In genomic region chr2:238321467-238321866, GRCh38 we compare ENCODE assay signal across 8 cellular contexts. TPM values are rescaled to one million over a fixed set of nuclear protein-coding genes. Genes with fewer than 3 reads are reported as not detected.
DNase-seq lines count a peak whose midpoint lies in the region; ATAC-seq and TF ChIP-seq lines count a peak whose summit lies in the region.

No MANE protein-coding gene starts in this region.

- TF ChIP-seq POLR2A in breast epithelium (IDR thresholded peaks at IDR 0.05) (no peak), transverse colon (IDR thresholded peaks at IDR 0.05) (no peak)

- H3K4me1 ChIP-seq in A673 (ENCODE audit: insufficient read depth, low read length, poor library complexity, severe bottlenecking) (peaks cover 5% of the 10 kb centered on the region), HUES48 (ENCODE audit: control insufficient read depth, insufficient read depth, low read length) (peaks cover 4% of the 10 kb centered on the region; the same call in 1 of the 2 replicates), breast epithelium (peaks cover 6 to 10% of the 10 kb centered on the region in 2 donors), muscle layer of colon (ENCODE audit: insufficient read depth, low read length) (peaks cover 13% of the 10 kb centered on the region), transverse colon (peaks cover 0 to 19% (median 17%) of the 10 kb centered on the region in 4 donors)

- CTCF ChIA-PET in A673 (lab: Charles Lee): no interaction called here

- no peaks in the 10 kb centered on the region for H3K9me3 ChIP-seq in A673 (ENCODE audit: low read depth, low read length, poor library complexity, severe bottlenecking)
- no peaks in the 10 kb centered on the region for H3K9me3 ChIP-seq in HUES48 (ENCODE audit: control insufficient read depth, insufficient read depth, low read length)
- H3K9me3 ChIP-seq in breast epithelium: no peaks in the 10 kb centered on the region
- H3K9me3 ChIP-seq in muscle layer of colon (ENCODE audit: low read length): no peaks in the 10 kb centered on the region
- no peaks in the 10 kb centered on the region for H3K9me3 ChIP-seq in transverse colon

- POLR2A ChIA-PET in A673 (lab: Charles Lee; ENCODE audit: low non-redundant PET): no interaction called here

- intact Hi-C loops in A673 (cut with micrococcal nuclease; ENCODE audit: unreplicated experiment): no loop called here
- intact Hi-C loops in breast epithelium (cut with DNase I; ENCODE audit: low total_unique reads): loop anchor here (5.0 kb wide), 1 partner anchor 59 kb away; no protein-coding TSS in a partner anchor
- intact Hi-C loops in transverse colon (cut with DNase I; ENCODE audit: low total_unique reads): no loop called here

- H3K9ac ChIP-seq in HUES48 (ENCODE audit: low read depth, low read length): no peak overlapping the region
- H3K9ac ChIP-seq in muscle layer of colon (ENCODE audit: low read length): peak overlapping the region; percentile 57

- no peak for ATAC-seq in GM21723 (IDR thresholded peaks at IDR 0.05; ENCODE audit: unreplicated experiment)

- WGBS in transverse colon (ENCODE audit: low coverage in 1 of 2), 2 donors: 81% methylated on average over 9 of the region's 9 CpGs; no CpG with 5 or more reads in 1 of the 2 donors

- DNase-seq in A673 (ENCODE audit: low spot score): no peak
- no peak for DNase-seq in breast epithelium (ENCODE audit: low spot score in 2 of 2)
- DNase-seq in NCI-H1417 treated with DMSO at 0.1 percent for 48 hours (lab: John Stamatoyannopoulos, UW): no peak
- no peak for DNase-seq in effector CD8-positive, alpha-beta T cell (lab: John Stamatoyannopoulos, UW)
- DNase-seq in transverse colon: no peak

- no TSS peak for BruUV-seq in A673 (replicated peaks; lab: Mats Ljungman, UMichigan)

- TF ChIP-seq EP300 in transverse colon (IDR thresholded peaks at IDR 0.05; ENCODE audit: low read depth): no peak

- TF ChIP-seq CTCF in A673 (conservative IDR thresholded peaks at IDR 0.05; ENCODE audit: low read depth, low read length): no peak
- TF ChIP-seq CTCF in breast epithelium (IDR thresholded peaks at IDR 0.05): no peak
- no peak for TF ChIP-seq CTCF in transverse colon (IDR thresholded peaks at IDR 0.05)

- H3K4me3 ChIP-seq in A673 (ENCODE audit: low read depth, low read length, poor library complexity, severe bottlenecking): peak overlapping the region; percentile 76
- peak overlapping the region; percentile 85 for H3K4me3 ChIP-seq in HUES48 (ENCODE audit: low read depth, low read length)
- H3K4me3 ChIP-seq in breast epithelium: peak overlapping the region; percentile 74 to 89 (median 82)
- peak overlapping the region; percentile 61 to 78 for H3K4me3 ChIP-seq in muscle layer of colon (ENCODE audit: low read depth in 1 of 2, low read length in 2 of 2)
- peak overlapping the region in 2 of 4 donors; percentile 81 to 96 for H3K4me3 ChIP-seq in transverse colon

- in situ Hi-C loops in transverse colon (cut with MboI; ENCODE audit: low pct_ligation_motif_present in 1 of 4, low pct_unique_long_range_greater_than_20kb in 1 of 4, low sequenced_read_pairs in 3 of 4): no loop called here

- H3K27ac ChIP-seq in A673 (ENCODE audit: low read depth, low read length, poor library complexity, severe bottlenecking) (no peak overlapping the region), HUES48 (ENCODE audit: low read depth, low read length) (no peak overlapping the region), breast epithelium (peak overlapping the region; percentile 78 to 87), muscle layer of colon (ENCODE audit: low read depth, low read length) (peak overlapping the region; percentile 44), transverse colon (no peak overlapping the region)

- H3K36me3 ChIP-seq in A673 (ENCODE audit: insufficient read depth, low read length, poor library complexity, severe bottlenecking): no peaks in the 10 kb centered on the region
- peaks cover 17% of the 10 kb centered on the region; the same call in 1 of the 2 replicates for H3K36me3 ChIP-seq in HUES48 (ENCODE audit: control insufficient read depth, insufficient read depth, low read length)
- no peaks in the 10 kb centered on the region for H3K36me3 ChIP-seq in breast epithelium
- H3K36me3 ChIP-seq in muscle layer of colon (ENCODE audit: insufficient read depth, low read length): no peaks in the 10 kb centered on the region
- H3K36me3 ChIP-seq in transverse colon: no peaks in the 10 kb centered on the region

- H3K27me3 ChIP-seq in A673 (replicated peaks; ENCODE audit: insufficient read depth, low read depth, low read length, poor library complexity): no peaks in the 10 kb centered on the region
- peaks cover 8% of the 10 kb centered on the region for H3K27me3 ChIP-seq in HUES48 (ENCODE audit: control insufficient read depth, insufficient read depth, low read length)
- H3K27me3 ChIP-seq in breast epithelium: no peaks in the 10 kb centered on the region
- H3K27me3 ChIP-seq in muscle layer of colon (ENCODE audit: control insufficient read depth in 1 of 2, insufficient read depth in 2 of 2, low read length in 2 of 2): no peaks in the 10 kb centered on the region
- no peaks in the 10 kb centered on the region for H3K27me3 ChIP-seq in transverse colon

RNA-seq across cellular contexts. Expression of gene TRAF3IP1, which starts 1.1 kb away (rescaled TPM):
- 23.0 and 24.5 TPM in 2 replicates for total RNA-seq in A673 (2021)
- 10 to 100 TPM; 12.1 to 20.6 (median 15.7) TPM for total RNA-seq in breast epithelium
- total RNA-seq in transverse colon: 10 to 100 TPM in 3 of 4 donors, 1 to 10 TPM in 1; 1.1 to 14.1 (median 10.4) TPM

RNA-seq across cellular contexts. Expression of gene PER2, which starts 33.1 kb away (rescaled TPM):
- total RNA-seq in A673 (2021): 6.8 and 7.5 TPM in 2 replicates
- total RNA-seq in breast epithelium: 10 to 100 TPM; 14.1 to 29.7 (median 16.1) TPM
- 10 to 100 TPM; 19.1 to 67.3 (median 32.3) TPM for total RNA-seq in transverse colon

Comparison
In these comparisons a context has a peak if more than half of its experiments do, and no peak if none do; other contexts are left out.
1. H3K27ac ChIP-seq: peak in breast epithelium (2 of 2) and muscle layer of colon (single experiment); none in A673 (single experiment), HUES48 (single experiment) and transverse colon (0 of 4).